In genomic region chr3:14371573-14372474, GRCh38 we compare ENCODE assay signal across 9 cellular contexts. TPM values are rescaled to one million over a fixed set of nuclear protein-coding genes. Genes with fewer than 3 reads are reported as not detected.
A peak's percentile ranks its signal among the peaks of the same experiment; 100 is the strongest.
DNase-seq lines count a peak whose midpoint lies in the region; ATAC-seq, FAIRE-seq and TF ChIP-seq lines count a peak whose summit lies in the region.
"Had no signal": no experiment of that assay in that cellular context is flagged by ENCODE, and none has a peak within 500 bp of the region (broad histone marks: within the 10 kb centered on the region; RNA-seq: fewer than 3 reads in every experiment).

No MANE protein-coding gene starts in this region.

- H3K4me1 Mint-ChIP-seq in activated CD4-positive, alpha-beta T cell treated with anti-CD3 and anti-CD28 coated beads, Interleukin-2, amount 10 ng/mL, durations not matched to agents 7 days and 5 days = peaks cover 9% of the 10 kb centered on the region
- H3K4me1 Mint-ChIP-seq: activated naive CD4-positive, alpha-beta T cell treated with anti-CD3 and anti-CD28 coated beads, Interleukin-2, amount 50 U/mL, for 24 hours had no signal

- no peak overlapping the region for H3K27ac Mint-ChIP-seq in activated CD4-positive, alpha-beta T cell treated with anti-CD3 and anti-CD28 coated beads, Interleukin-2, amount 10 ng/mL, durations not matched to agents 7 days and 5 days
- H3K27ac Mint-ChIP-seq: activated naive CD4-positive, alpha-beta T cell treated with anti-CD3 and anti-CD28 coated beads, Interleukin-2, amount 50 U/mL, for 24 hours had no signal

- no peaks in the 10 kb centered on the region for H4K20me1 ChIP-seq in MM.1S (ENCODE audit: insufficient read depth, low read length)

- FAIRE-seq in D721Med (lab: Jason Lieb, UNC) = no peak

- CTCF ChIA-PET in activated CD4-positive, alpha-beta T cell treated with anti-CD3 and anti-CD28 coated beads, Interleukin-2, amount 10 ng/mL, durations not matched to agents 7 days and 5 days (lab: Charles Lee) = interaction anchor here (1.0 to 1.2 kb wide), 2 partner anchors 8 to 10 kb away, joined by 3 read pairs; no protein-coding TSS in a partner anchor

- no peaks in the 10 kb centered on the region for H3K9me2 ChIP-seq in MM.1S (replicated peaks; ENCODE audit: insufficient read depth, low read length)

- no peaks in the 10 kb centered on the region for H3K36me3 Mint-ChIP-seq in activated CD4-positive, alpha-beta T cell treated with anti-CD3 and anti-CD28 coated beads, Interleukin-2, amount 10 ng/mL, durations not matched to agents 7 days and 5 days (ENCODE audit: low read depth)
- H3K36me3 Mint-ChIP-seq: activated naive CD4-positive, alpha-beta T cell treated with anti-CD3 and anti-CD28 coated beads, Interleukin-2, amount 50 U/mL, for 24 hours had no signal

- peaks cover 16% of the 10 kb centered on the region for H3K4me1 ChIP-seq in MM.1S (ENCODE audit: low read length)

- H3K79me2 ChIP-seq in MM.1S (ENCODE audit: low read length) = no peaks in the 10 kb centered on the region

- H3K27ac ChIP-seq in MM.1S (ENCODE audit: low read length) = no peak overlapping the region

- H3K4me3 Mint-ChIP-seq in activated CD4-positive, alpha-beta T cell treated with anti-CD3 and anti-CD28 coated beads, Interleukin-2, amount 10 ng/mL, durations not matched to agents 7 days and 5 days = no peak overlapping the region
- H3K4me3 Mint-ChIP-seq: activated naive CD4-positive, alpha-beta T cell treated with anti-CD3 and anti-CD28 coated beads, Interleukin-2, amount 50 U/mL, for 24 hours had no signal

- DNase-seq in AG10803 (ENCODE audit: low read depth) (peak; percentile 64), NCI-H2196 (lab: John Stamatoyannopoulos, UW; ENCODE audit: unreplicated experiment) (peak; percentile 79), astrocyte of the hippocampus (ENCODE audit: low read depth, low spot score) (peak; percentile 76), left lobe of liver (ENCODE audit: low spot score) (peak; percentile 56), D721Med (ENCODE audit: insufficient read length, low spot score) (no peak), MM.1S (no peak)
- DNase-seq in activated CD4-positive, alpha-beta T cell treated with anti-CD3 and anti-CD28 coated beads, Interleukin-2, amount 10 ng/mL, durations not matched to agents 7 days and 5 days = no peak

- no peak overlapping the region for H3K4me2 ChIP-seq in MM.1S (ENCODE audit: low read depth, low read length)

- H3F3A ChIP-seq in MM.1S (ENCODE audit: insufficient read depth, low read length) = 0 out of 2 replicates have a peak, but pooled peaks cover 9% of the 10 kb centered on the region

- no peaks in the 10 kb centered on the region for H3K9me3 Mint-ChIP-seq in activated CD4-positive, alpha-beta T cell treated with anti-CD3 and anti-CD28 coated beads, Interleukin-2, amount 10 ng/mL, durations not matched to agents 7 days and 5 days
- H3K9me3 Mint-ChIP-seq: activated naive CD4-positive, alpha-beta T cell treated with anti-CD3 and anti-CD28 coated beads, Interleukin-2, amount 50 U/mL, for 24 hours had no signal

- H3K4me3 ChIP-seq in AG10803 (ENCODE audit: low read length) = no peak overlapping the region
- H3K4me3 ChIP-seq in MM.1S (ENCODE audit: low read length) = no peak overlapping the region

- TF ChIP-seq CTCF in AG10803 (conservative IDR thresholded peaks at IDR 0.05; ENCODE audit: low read length) = no peak
- TF ChIP-seq CTCF in D721Med (IDR thresholded peaks at IDR 0.05; ENCODE audit: insufficient read depth, missing control alignments) = no peak
- no peak for TF ChIP-seq CTCF in MM.1S (IDR thresholded peaks at IDR 0.05; ENCODE audit: low read length)

- H3K36me3 ChIP-seq in MM.1S (replicated peaks; ENCODE audit: insufficient read depth, low read length) = no peaks in the 10 kb centered on the region

- no peaks in the 10 kb centered on the region for H3K9me3 ChIP-seq in MM.1S (replicated peaks; ENCODE audit: insufficient read depth, low read length)

- ATAC-seq in GM21576 (IDR thresholded peaks at IDR 0.05; ENCODE audit: unreplicated experiment) (peak; percentile 41), left lobe of liver (peak; percentile 56)

- H3K27me3 Mint-ChIP-seq in activated CD4-positive, alpha-beta T cell treated with anti-CD3 and anti-CD28 coated beads, Interleukin-2, amount 10 ng/mL, durations not matched to agents 7 days and 5 days = peaks cover 2% of the 10 kb centered on the region
- H3K27me3 Mint-ChIP-seq: activated naive CD4-positive, alpha-beta T cell treated with anti-CD3 and anti-CD28 coated beads, Interleukin-2, amount 50 U/mL, for 24 hours had no signal

- POLR2A ChIA-PET in activated CD4-positive, alpha-beta T cell treated with anti-CD3 and anti-CD28 coated beads, Interleukin-2, amount 10 ng/mL, durations not matched to agents 7 days and 5 days (lab: Charles Lee) = no interaction called here

- no peaks in the 10 kb centered on the region for H3K27me3 ChIP-seq in MM.1S (replicated peaks; ENCODE audit: insufficient read depth, low read length)

- no peak overlapping the region for H2AFZ ChIP-seq in MM.1S (ENCODE audit: low read length)

- no peak overlapping the region for H3K9ac ChIP-seq in MM.1S (ENCODE audit: low read length)

RNA-seq across cellular contexts. Expression of gene SLC6A6, which starts 30.6 kb away (rescaled TPM):
- total RNA-seq in left lobe of liver = 3.2 TPM
- 10 to 100 TPM; 42.0 to 43.1 TPM for total RNA-seq in activated CD4-positive, alpha-beta T cell treated with anti-CD3 and anti-CD28 coated beads, Interleukin-2, amount 10 ng/mL, durations not matched to agents 7 days and 5 days

Comparison
In these comparisons a context has a peak if more than half of its experiments do, and no peak if none do; other contexts are left out.
1. DNase-seq: peak in AG10803 (single experiment), NCI-H2196 (single experiment), astrocyte of the hippocampus (single experiment) and left lobe of liver (single experiment); none in D721Med (single experiment), MM.1S (single experiment) and activated CD4-positive, alpha-beta T cell treated with anti-CD3 and anti-CD28 coated beads, Interleukin-2, amount 10 ng/mL, durations not matched to agents 7 days and 5 days (single experiment).
2. RNA of gene SLC6A6, which starts 30.6 kb away (total RNA-seq): 42.0 to 43.1 TPM in activated CD4-positive, alpha-beta T cell treated with anti-CD3 and anti-CD28 coated beads, Interleukin-2, amount 10 ng/mL, durations not matched to agents 7 days and 5 days; 3.2 TPM in left lobe of liver (single experiment); every median in the first group is over 10 times any median in the second.